Comparison of ENCODE assay signal across 1 cellular context in genomic region chr9:125850763-125851162, GRCh38.
TF ChIP-seq lines count a peak whose summit lies in the region.

No MANE protein-coding gene starts in this region.

TF ChIP-seq in HepG2, 621 proteins besides CTCF, POLR2A, EP300 and RAD21 (continued from another document):
- TF ChIP-seq ZBTB4 (CRISPR knock-in tag; IDR thresholded peaks at IDR 0.05; ENCODE audit: borderline replicate concordance) (no peak), ZNF75D (CRISPR knock-in tag; IDR thresholded peaks at IDR 0.05; ENCODE audit: borderline replicate concordance) (no peak), RBM22 (optimal IDR thresholded peaks at IDR 0.05; ENCODE audit: low read length) (no peak), NFRKB (IDR thresholded peaks at IDR 0.05) (no peak), FOXK2 (IDR thresholded peaks at IDR 0.05) (no peak), MED13 (CRISPR knock-in tag; IDR thresholded peaks at IDR 0.05) (no peak), ZMAT3 (CRISPR knock-in tag; conservative IDR thresholded peaks at IDR 0.05) (no peak), ZUFSP (CRISPR knock-in tag; IDR thresholded peaks at IDR 0.05; ENCODE audit: borderline replicate concordance) (no peak), LBX2 (CRISPR knock-in tag; IDR thresholded peaks at IDR 0.05; ENCODE audit: borderline replicate concordance) (no peak), ZNF878 (CRISPR knock-in tag; IDR thresholded peaks at IDR 0.05) (no peak), PHB2 (IDR thresholded peaks at IDR 0.05; ENCODE audit: partially characterized antibody) (no peak), ZNF367 (CRISPR knock-in tag; IDR thresholded peaks at IDR 0.05; ENCODE audit: borderline replicate concordance) (no peak), MAX (IDR thresholded peaks at IDR 0.05) (0 out of 2 replicates have a peak, but pooled peaks have one; percentile 23), HDAC2 (CRISPR knock-in tag; IDR thresholded peaks at IDR 0.05) (peak; percentile 79), ZNF83 (CRISPR knock-in tag; IDR thresholded peaks at IDR 0.05; ENCODE audit: borderline replicate concordance) (no peak), KAT2B (IDR thresholded peaks at IDR 0.05; ENCODE audit: borderline replicate concordance, low read depth, low read length) (peak; percentile 55), ZNF180 (CRISPR knock-in tag; IDR thresholded peaks at IDR 0.05; ENCODE audit: borderline replicate concordance, low read depth) (no peak), HNF4A (CRISPR knock-in tag; IDR thresholded peaks at IDR 0.05) (peak; percentile 47; the same call in 1 of the 2 replicates), ZNF614 (CRISPR knock-in tag; IDR thresholded peaks at IDR 0.05; ENCODE audit: borderline replicate concordance) (0 out of 2 replicates have a peak, but pooled peaks have one; percentile 18), ZBTB14 (CRISPR knock-in tag; IDR thresholded peaks at IDR 0.05) (no peak), GPBP1L1 (CRISPR knock-in tag; IDR thresholded peaks at IDR 0.05) (no peak), BRCA1 (CRISPR knock-in tag; IDR thresholded peaks at IDR 0.05) (no peak)
